ENCODE assay signal across 29 cellular contexts in the genomic region with DNA sequence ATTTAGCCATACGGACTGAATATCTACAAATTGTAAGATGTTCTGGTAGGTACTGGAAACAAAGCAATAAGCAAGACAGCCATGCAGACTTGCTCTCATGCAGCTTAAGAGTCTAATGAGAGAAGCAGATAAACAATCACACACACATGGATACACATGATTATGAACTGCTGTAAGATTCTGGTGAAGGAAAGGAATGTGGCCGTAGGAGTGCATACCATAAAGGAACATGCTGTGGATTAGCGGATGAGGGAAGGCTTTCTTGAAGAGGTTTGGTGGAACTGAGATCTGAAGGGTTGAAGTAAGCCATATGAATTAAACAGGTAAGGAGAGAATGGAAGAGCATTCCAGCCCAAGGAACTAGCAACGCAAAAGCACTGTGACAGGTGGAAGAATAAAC.
"Had no signal": no experiment of that assay in that cellular context is flagged by ENCODE, and none has a peak within 500 bp of the region (broad histone marks: within the 10 kb centered on the region; RNA-seq: fewer than 3 reads in every experiment).

No MANE protein-coding gene starts in this region.

- H3K4me3 ChIP-seq: gastrocnemius medialis, lung, pancreas, right lobe of liver, suprapubic skin, transverse colon, upper lobe of right lung, uterus had no signal

- H3K27ac Mint-ChIP-seq: dendritic cell treated with granulocyte-macrophage colony-stimulating factor and Interleukin-4, amounts not matched to agents 40 ng/mL and 50 ng/mL, for 4 days; endodermal cell; nephron; stimulated activated naive CD8-positive, alpha-beta T cell treated with anti-CD3 and anti-CD28 coated beads, Interleukin-15, amount 100 ng/mL, for 72 hours had no signal

- H3K4me1 Mint-ChIP-seq: nephron had no signal

- ATAC-seq: esophagus mucosa; gastrocnemius medialis; left lobe of liver; naive thymus-derived CD4-positive, alpha-beta T cell; pancreas; right lobe of liver; stimulated activated naive CD8-positive, alpha-beta T cell treated with anti-CD3 and anti-CD28 coated beads, Interleukin-15, amount 100 ng/mL, for 72 hours; upper lobe of right lung had no signal

- H3K4me3 Mint-ChIP-seq: dendritic cell treated with granulocyte-macrophage colony-stimulating factor and Interleukin-4, amounts not matched to agents 40 ng/mL and 50 ng/mL, for 4 days; endodermal cell; naive thymus-derived CD4-positive, alpha-beta T cell; nephron; stimulated activated naive CD8-positive, alpha-beta T cell treated with anti-CD3 and anti-CD28 coated beads, Interleukin-15, amount 100 ng/mL, for 72 hours had no signal

- H3K27me3 ChIP-seq: gastrocnemius medialis, pancreas, right lobe of liver, suprapubic skin, transverse colon, upper lobe of right lung, uterus had no signal

- H3K27me3 Mint-ChIP-seq: dendritic cell treated with granulocyte-macrophage colony-stimulating factor and Interleukin-4, amounts not matched to agents 40 ng/mL and 50 ng/mL, for 4 days; naive thymus-derived CD4-positive, alpha-beta T cell; stimulated activated naive CD8-positive, alpha-beta T cell treated with anti-CD3 and anti-CD28 coated beads, Interleukin-15, amount 100 ng/mL, for 72 hours had no signal

- H3K27ac ChIP-seq: epithelial cell of prostate, gastrocnemius medialis, pancreas, right lobe of liver, suprapubic skin, transverse colon, upper lobe of right lung, uterus had no signal

- DNase-seq: effector CD8-positive, alpha-beta T cell; endodermal cell; foreskin fibroblast; gastrocnemius medialis; head of caudate nucleus; kidney; mesenchymal stem cell; midbrain; naive thymus-derived CD4-positive, alpha-beta T cell; occipital lobe; pancreas; retina; right lobe of liver; small intestine; stimulated activated CD4-positive, alpha-beta T cell treated with anti-CD3 and anti-CD28 coated beads, Interleukin-15, amount 100 ng/mL, for 24 hours; stimulated activated CD4-positive, alpha-beta T cell treated with anti-CD3 and anti-CD28 coated beads, Interleukin-2, amount 100 ng/mL, for 48 hours; stimulated activated naive CD4-positive, alpha-beta T cell; stimulated activated naive CD8-positive, alpha-beta T cell treated with anti-CD3 and anti-CD28 coated beads, Interleukin-15, amount 100 ng/mL, for 72 hours; transverse colon; upper lobe of right lung; uterus had no signal

- H3K9me3 ChIP-seq: gastrocnemius medialis, pancreas, right lobe of liver, suprapubic skin, transverse colon, upper lobe of right lung, uterus had no signal

- H3K36me3 ChIP-seq: uterus had no signal

- H3K9me3 Mint-ChIP-seq: dendritic cell treated with granulocyte-macrophage colony-stimulating factor and Interleukin-4, amounts not matched to agents 40 ng/mL and 50 ng/mL, for 4 days; endodermal cell; naive thymus-derived CD4-positive, alpha-beta T cell; nephron; stimulated activated naive CD8-positive, alpha-beta T cell treated with anti-CD3 and anti-CD28 coated beads, Interleukin-15, amount 100 ng/mL, for 72 hours had no signal

- H3K4me1 ChIP-seq: upper lobe of right lung, uterus had no signal

- FAIRE-seq: colon, kidney, pancreas, small intestine had no signal
